In genomic region chr1:178752891-178753290, GRCh38 we compare ENCODE assay signal across 13 cellular contexts.
"Had no signal": no experiment of that assay in that cellular context is flagged by ENCODE, and none has a peak within 500 bp of the region (broad histone marks: within the 10 kb centered on the region; RNA-seq: fewer than 3 reads in every experiment).

No MANE protein-coding gene starts in this region.

- DNase-seq: activated CD4-positive, alpha-beta T cell treated with anti-CD3 and anti-CD28 coated beads, Interleukin-2, amount 50 U/mL, for 48 hours; effector memory CD4-positive, alpha-beta T cell; kidney glomerular epithelial cell; lower lobe of right lung; posterior cingulate gyrus; stimulated activated CD4-positive, alpha-beta T cell treated with anti-CD3 and anti-CD28 coated beads, Interleukin-12 subunit alpha, Interleukin-12 subunit beta, amount 100 ng/mL, for 4 hours; stimulated activated CD4-positive, alpha-beta T cell treated with anti-CD3 and anti-CD28 coated beads, Interleukin-1b, Interleukin-23, amount 100 ng/mL, for 48 hours; stimulated activated CD8-positive, alpha-beta memory T cell treated with anti-CD3 and anti-CD28 coated beads, Interleukin-4, amount 100 ng/mL, for 48 hours; stimulated activated naive CD8-positive, alpha-beta T cell treated with anti-CD3 and anti-CD28 coated beads, Interleukin-15, Interleukin-2, amounts not matched to agents 100 U/mL and 50 U/mL, for 24 hours; tibial artery; WERI-Rb-1 had no signal

- H3K36me3 ChIP-seq: esophagus muscularis mucosa, heart right ventricle, lower lobe of right lung, tibial artery, WERI-Rb-1 had no signal

- H3K27me3 ChIP-seq: esophagus muscularis mucosa, heart right ventricle, tibial artery had no signal

- H3K27ac ChIP-seq: esophagus muscularis mucosa, heart right ventricle, lower lobe of right lung, tibial artery, WERI-Rb-1 had no signal

- ATAC-seq: stimulated activated naive CD8-positive, alpha-beta T cell treated with anti-CD3 and anti-CD28 coated beads, Interleukin-15, Interleukin-2, amounts not matched to agents 100 U/mL and 50 U/mL, for 24 hours had no signal

- H3K9me3 ChIP-seq: esophagus muscularis mucosa, lower lobe of right lung, tibial artery had no signal

- H3K4me3 ChIP-seq: esophagus muscularis mucosa, heart right ventricle, lower lobe of right lung, tibial artery had no signal

- H3K4me1 ChIP-seq: heart right ventricle, lower lobe of right lung had no signal
